17 cellular contexts compared by ENCODE assay signal in the genomic region with DNA sequence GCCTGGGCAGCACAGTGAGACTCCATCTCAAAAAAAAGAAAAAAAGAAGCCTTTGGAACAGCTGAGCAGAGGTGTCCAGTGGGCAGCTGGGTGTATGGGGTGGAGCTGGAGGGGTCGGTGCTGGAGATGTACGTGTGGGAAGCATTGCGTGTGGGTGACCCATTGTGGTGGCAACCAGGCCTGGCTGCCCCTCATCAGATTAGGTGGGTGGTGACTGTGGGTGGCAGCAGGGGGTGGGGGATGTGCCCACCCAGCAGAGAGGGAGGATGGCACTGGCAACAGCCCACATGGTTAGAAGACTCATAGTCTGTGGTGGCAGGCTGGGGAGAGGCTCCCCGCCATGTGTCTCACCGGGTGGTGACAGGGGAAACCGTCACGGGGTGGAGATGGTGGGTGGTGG. TPM values are rescaled to one million over a fixed set of nuclear protein-coding genes. Genes with fewer than 3 reads are reported as not detected.
DNase-seq lines count a peak whose midpoint lies in the region; ATAC-seq and TF ChIP-seq lines count a peak whose summit lies in the region.
"Had no signal": no experiment of that assay in that cellular context is flagged by ENCODE, and none has a peak within 500 bp of the region (broad histone marks: within the 10 kb centered on the region; RNA-seq: fewer than 3 reads in every experiment).

No MANE protein-coding gene starts in this region.

- H3K9me3 Mint-ChIP-seq in stimulated activated effector memory CD8-positive, alpha-beta T cell treated with anti-CD3 and anti-CD28 coated beads, Interleukin-12 subunit alpha, Interleukin-12 subunit beta, amount 100 ng/mL, for 72 hours = no peaks in the 10 kb centered on the region
- H3K9me3 Mint-ChIP-seq: CD4-positive, alpha-beta T cell; H9 had no signal

- DNase-seq in Right ventricle myocardium inferior (ENCODE audit: missing footprints) = peak; percentile 47
- no peak for DNase-seq in left ventricle myocardium superior
- DNase-seq in Jurkat, Clone E6-1 (ENCODE audit: low read depth, low spot score) = peak; percentile 22
- no peak for DNase-seq in foreskin keratinocyte
- no peak for DNase-seq in stimulated activated effector memory CD8-positive, alpha-beta T cell treated with anti-CD3 and anti-CD28 coated beads, Interleukin-12 subunit alpha, Interleukin-12 subunit beta, amount 100 ng/mL, for 72 hours (ENCODE audit: low spot score in 2 of 2)
- no peak for DNase-seq in osteoblast (ENCODE audit: insufficient read length, low spot score, missing footprints)
- DNase-seq in activated effector memory CD4-positive, alpha-beta T cell treated with anti-CD3 and anti-CD28 coated beads, Interleukin-2, amount 50 U/mL, for 16 hours = no peak
- DNase-seq: CD4-positive, alpha-beta T cell; DMS153; DMS79 treated with DMSO at 0.1 percent for 48 hours; GF-D8; H9; IMR-90; KBM-7 had no signal

- intact Hi-C loops in Right ventricle myocardium inferior (cut with DNase I) (no loop called here), left ventricle myocardium superior (cut with micrococcal nuclease) (no loop called here)

- H3K79me2 ChIP-seq in osteoblast (ENCODE audit: insufficient read depth, low read length) = no peaks in the 10 kb centered on the region

- TF ChIP-seq CTCF in foreskin keratinocyte (conservative IDR thresholded peaks at IDR 0.05) = no peak
- TF ChIP-seq CTCF in osteoblast (IDR thresholded peaks at IDR 0.05; ENCODE audit: extremely low read depth, low read depth, low read length) = no peak

- H3K4me1 ChIP-seq in foreskin keratinocyte (no peaks in the 10 kb centered on the region), osteoblast (ENCODE audit: insufficient read depth, low read length) (no peaks in the 10 kb centered on the region)

- ATAC-seq in Right ventricle myocardium inferior (no peak), left ventricle myocardium superior (no peak), foreskin keratinocyte (peak; percentile 13), HG02610 (IDR thresholded peaks at IDR 0.05; ENCODE audit: unreplicated experiment) (no peak)
- ATAC-seq in stimulated activated effector memory CD8-positive, alpha-beta T cell treated with anti-CD3 and anti-CD28 coated beads, Interleukin-12 subunit alpha, Interleukin-12 subunit beta, amount 100 ng/mL, for 72 hours = peak; percentile 66

- H3K4me3 Mint-ChIP-seq in stimulated activated effector memory CD8-positive, alpha-beta T cell treated with anti-CD3 and anti-CD28 coated beads, Interleukin-12 subunit alpha, Interleukin-12 subunit beta, amount 100 ng/mL, for 72 hours = no peak overlapping the region
- H3K4me3 Mint-ChIP-seq: B cell; CD4-positive, alpha-beta T cell; H9 had no signal

- H2AFZ ChIP-seq in osteoblast (ENCODE audit: low read length) = no peak overlapping the region

- H3K36me3 ChIP-seq in osteoblast (ENCODE audit: insufficient read depth, low read length) = no peaks in the 10 kb centered on the region

- peak overlapping the region; percentile 50 for H3K27ac Mint-ChIP-seq in stimulated activated effector memory CD8-positive, alpha-beta T cell treated with anti-CD3 and anti-CD28 coated beads, Interleukin-12 subunit alpha, Interleukin-12 subunit beta, amount 100 ng/mL, for 72 hours
- H3K27ac Mint-ChIP-seq: B cell; CD4-positive, alpha-beta T cell had no signal

- H4K20me1 ChIP-seq in osteoblast (ENCODE audit: insufficient read depth, low read length) = peaks cover 7% of the 10 kb centered on the region

- no peak overlapping the region for H3K4me2 ChIP-seq in osteoblast (ENCODE audit: insufficient read depth, low read length)

- H3K27me3 ChIP-seq in foreskin keratinocyte (peaks cover 12% of the 10 kb centered on the region), osteoblast (ENCODE audit: insufficient read depth, low read length) (peaks cover 11% of the 10 kb centered on the region)

- no peaks in the 10 kb centered on the region for H3K36me3 Mint-ChIP-seq in stimulated activated effector memory CD8-positive, alpha-beta T cell treated with anti-CD3 and anti-CD28 coated beads, Interleukin-12 subunit alpha, Interleukin-12 subunit beta, amount 100 ng/mL, for 72 hours

- H3K27ac ChIP-seq in foreskin keratinocyte (no peak overlapping the region), osteoblast (ENCODE audit: low read depth, low read length) (no peak overlapping the region)
- H3K27ac ChIP-seq: C4-2B had no signal

- H3K9me3 ChIP-seq in osteoblast (ENCODE audit: low read depth, low read length) = no peaks in the 10 kb centered on the region

- H3K4me3 ChIP-seq in Jurkat, Clone E6-1 (ENCODE audit: low read length) = no peak overlapping the region
- H3K4me3 ChIP-seq in osteoblast (ENCODE audit: insufficient read depth, low read length) = no peak overlapping the region

- peaks cover 13% of the 10 kb centered on the region for H3K4me1 Mint-ChIP-seq in stimulated activated effector memory CD8-positive, alpha-beta T cell treated with anti-CD3 and anti-CD28 coated beads, Interleukin-12 subunit alpha, Interleukin-12 subunit beta, amount 100 ng/mL, for 72 hours
- H3K4me1 Mint-ChIP-seq: B cell had no signal

RNA-seq across cellular contexts. Expression of gene TP53I11, which starts 27.6 kb away (rescaled TPM):
- total RNA-seq in Right ventricle myocardium inferior = 59.1 TPM
- 45.5 TPM for total RNA-seq in left ventricle myocardium superior
- polyA plus RNA-seq in Jurkat, Clone E6-1 (2012; ENCODE audit: insufficient read depth, insufficient read length) = 58.8 TPM
- total RNA-seq in foreskin keratinocyte = 28.9 and 38.4 TPM in 2 replicates
- polyA plus RNA-seq in foreskin keratinocyte = 32.0 and 45.3 TPM in 2 replicates
- 43.9 and 47.8 TPM in 2 replicates for total RNA-seq in osteoblast

Comparison
In these comparisons a context has a peak if more than half of its experiments do, and no peak if none do; other contexts are left out.
1. DNase-seq: peak in Right ventricle myocardium inferior (single experiment) and Jurkat, Clone E6-1 (single experiment); none in left ventricle myocardium superior (single experiment), foreskin keratinocyte (0 of 2), stimulated activated effector memory CD8-positive, alpha-beta T cell treated with anti-CD3 and anti-CD28 coated beads, Interleukin-12 subunit alpha, Interleukin-12 subunit beta, amount 100 ng/mL, for 72 hours (0 of 2), osteoblast (single experiment) and activated effector memory CD4-positive, alpha-beta T cell treated with anti-CD3 and anti-CD28 coated beads, Interleukin-2, amount 50 U/mL, for 16 hours (single experiment).
2. ATAC-seq: peak in foreskin keratinocyte (single experiment) and stimulated activated effector memory CD8-positive, alpha-beta T cell treated with anti-CD3 and anti-CD28 coated beads, Interleukin-12 subunit alpha, Interleukin-12 subunit beta, amount 100 ng/mL, for 72 hours (single experiment); none in Right ventricle myocardium inferior (single experiment), left ventricle myocardium superior (single experiment) and HG02610 (single experiment).